Comparison of ENCODE assay signal across 1 cellular context in the genomic region with DNA sequence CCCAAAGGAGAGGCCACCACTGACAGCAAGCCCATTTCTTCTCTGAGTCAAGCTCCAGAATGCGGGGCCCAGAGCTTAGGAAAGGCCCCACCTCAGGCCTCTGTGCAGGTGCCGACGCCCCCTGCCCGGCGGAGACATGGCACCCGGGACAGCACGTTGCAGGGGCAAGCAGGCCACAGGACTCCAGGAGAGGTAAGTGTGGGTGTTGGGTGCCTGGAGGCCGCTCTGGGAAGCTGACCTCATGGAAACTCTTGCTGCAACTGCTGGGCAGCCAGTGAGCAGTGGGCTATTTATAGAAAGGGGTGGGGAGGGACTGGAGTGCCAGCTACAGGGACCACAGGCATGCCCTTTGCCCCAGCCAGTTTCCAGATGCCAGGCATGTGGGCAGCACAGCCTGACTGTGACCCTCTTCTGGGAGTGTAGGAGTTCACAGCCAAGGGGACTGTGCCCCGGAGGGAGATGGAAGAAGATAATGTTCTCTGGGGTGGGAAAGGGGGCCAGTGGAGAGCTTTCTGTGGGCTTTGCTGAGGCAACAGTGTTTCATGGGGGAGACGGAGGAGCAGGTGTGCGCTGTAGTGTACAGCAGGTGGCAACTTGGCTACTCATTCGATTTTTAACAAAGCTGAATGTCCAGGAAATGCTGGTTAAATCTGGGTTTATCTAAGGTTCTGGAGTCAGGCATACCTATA.
TF ChIP-seq lines count a peak whose summit lies in the region.

No MANE protein-coding gene starts in this region.

TF ChIP-seq in GM23338, 12 proteins besides CTCF, POLR2A, EP300 and RAD21 (continued from another document):
- TF ChIP-seq, protein P1, sequence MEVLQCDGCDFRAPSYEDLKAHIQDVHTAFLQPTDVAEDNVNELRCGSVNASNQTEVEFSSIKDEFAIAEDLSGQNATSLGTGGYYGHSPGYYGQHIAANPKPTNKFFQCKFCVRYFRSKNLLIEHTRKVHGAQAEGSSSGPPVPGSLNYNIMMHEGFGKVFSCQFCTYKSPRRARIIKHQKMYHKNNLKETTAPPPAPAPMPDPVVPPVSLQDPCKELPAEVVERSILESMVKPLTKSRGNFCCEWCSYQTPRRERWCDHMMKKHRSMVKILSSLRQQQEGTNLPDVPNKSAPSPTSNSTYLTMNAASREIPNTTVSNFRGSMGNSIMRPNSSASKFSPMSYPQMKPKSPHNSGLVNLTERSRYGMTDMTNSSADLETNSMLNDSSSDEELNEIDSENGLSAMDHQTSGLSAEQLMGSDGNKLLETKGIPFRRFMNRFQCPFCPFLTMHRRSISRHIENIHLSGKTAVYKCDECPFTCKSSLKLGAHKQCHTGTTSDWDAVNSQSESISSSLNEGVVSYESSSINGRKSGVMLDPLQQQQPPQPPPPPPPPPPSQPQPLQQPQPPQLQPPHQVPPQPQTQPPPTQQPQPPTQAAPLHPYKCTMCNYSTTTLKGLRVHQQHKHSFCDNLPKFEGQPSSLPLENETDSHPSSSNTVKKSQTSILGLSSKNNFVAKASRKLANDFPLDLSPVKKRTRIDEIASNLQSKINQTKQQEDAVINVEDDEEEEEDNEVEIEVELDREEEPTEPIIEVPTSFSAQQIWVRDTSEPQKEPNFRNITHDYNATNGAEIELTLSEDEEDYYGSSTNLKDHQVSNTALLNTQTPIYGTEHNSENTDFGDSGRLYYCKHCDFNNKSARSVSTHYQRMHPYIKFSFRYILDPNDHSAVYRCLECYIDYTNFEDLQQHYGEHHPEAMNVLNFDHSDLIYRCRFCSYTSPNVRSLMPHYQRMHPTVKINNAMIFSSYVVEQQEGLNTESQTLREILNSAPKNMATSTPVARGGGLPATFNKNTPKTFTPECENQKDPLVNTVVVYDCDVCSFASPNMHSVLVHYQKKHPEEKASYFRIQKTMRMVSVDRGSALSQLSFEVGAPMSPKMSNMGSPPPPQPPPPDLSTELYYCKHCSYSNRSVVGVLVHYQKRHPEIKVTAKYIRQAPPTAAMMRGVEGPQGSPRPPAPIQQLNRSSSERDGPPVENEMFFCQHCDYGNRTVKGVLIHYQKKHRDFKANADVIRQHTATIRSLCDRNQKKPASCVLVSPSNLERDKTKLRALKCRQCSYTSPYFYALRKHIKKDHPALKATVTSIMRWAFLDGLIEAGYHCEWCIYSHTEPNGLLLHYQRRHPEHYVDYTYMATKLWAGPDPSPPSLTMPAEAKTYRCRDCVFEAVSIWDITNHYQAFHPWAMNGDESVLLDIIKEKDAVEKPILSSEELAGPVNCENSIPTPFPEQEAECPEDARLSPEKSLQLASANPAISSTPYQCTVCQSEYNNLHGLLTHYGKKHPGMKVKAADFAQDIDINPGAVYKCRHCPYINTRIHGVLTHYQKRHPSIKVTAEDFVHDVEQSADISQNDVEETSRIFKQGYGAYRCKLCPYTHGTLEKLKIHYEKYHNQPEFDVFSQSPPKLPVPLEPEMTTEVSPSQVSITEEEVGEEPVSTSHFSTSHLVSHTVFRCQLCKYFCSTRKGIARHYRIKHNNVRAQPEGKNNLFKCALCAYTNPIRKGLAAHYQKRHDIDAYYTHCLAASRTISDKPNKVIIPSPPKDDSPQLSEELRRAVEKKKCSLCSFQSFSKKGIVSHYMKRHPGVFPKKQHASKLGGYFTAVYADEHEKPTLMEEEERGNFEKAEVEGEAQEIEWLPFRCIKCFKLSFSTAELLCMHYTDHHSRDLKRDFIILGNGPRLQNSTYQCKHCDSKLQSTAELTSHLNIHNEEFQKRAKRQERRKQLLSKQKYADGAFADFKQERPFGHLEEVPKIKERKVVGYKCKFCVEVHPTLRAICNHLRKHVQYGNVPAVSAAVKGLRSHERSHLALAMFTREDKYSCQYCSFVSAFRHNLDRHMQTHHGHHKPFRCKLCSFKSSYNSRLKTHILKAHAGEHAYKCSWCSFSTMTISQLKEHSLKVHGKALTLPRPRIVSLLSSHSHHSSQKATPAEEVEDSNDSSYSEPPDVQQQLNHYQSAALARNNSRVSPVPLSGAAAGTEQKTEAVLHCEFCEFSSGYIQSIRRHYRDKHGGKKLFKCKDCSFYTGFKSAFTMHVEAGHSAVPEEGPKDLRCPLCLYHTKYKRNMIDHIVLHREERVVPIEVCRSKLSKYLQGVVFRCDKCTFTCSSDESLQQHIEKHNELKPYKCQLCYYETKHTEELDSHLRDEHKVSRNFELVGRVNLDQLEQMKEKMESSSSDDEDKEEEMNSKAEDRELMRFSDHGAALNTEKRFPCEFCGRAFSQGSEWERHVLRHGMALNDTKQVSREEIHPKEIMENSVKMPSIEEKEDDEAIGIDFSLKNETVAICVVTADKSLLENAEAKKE (CRISPR knock-in tag; IDR thresholded peaks at IDR 0.05) = no peak
- TF ChIP-seq STAT1 (IDR thresholded peaks at IDR 0.05; ENCODE audit: unreplicated experiment) (no peak), JUNB (IDR thresholded peaks at IDR 0.05; ENCODE audit: unreplicated experiment) (no peak), ZNF331 (CRISPR knock-in tag; IDR thresholded peaks at IDR 0.05; ENCODE audit: low read depth) (no peak), EZH2phosphoT487 (IDR thresholded peaks at IDR 0.05; ENCODE audit: unreplicated experiment) (no peak), POLR2AphosphoS5 (IDR thresholded peaks at IDR 0.05; ENCODE audit: low read depth) (no peak), ETS1 (IDR thresholded peaks at IDR 0.05) (no peak), ZNF114 (CRISPR knock-in tag; IDR thresholded peaks at IDR 0.05) (no peak), CREB1 (CRISPR knock-in tag; IDR thresholded peaks at IDR 0.05; ENCODE audit: low read depth) (no peak), EZH2 (IDR thresholded peaks at IDR 0.05; ENCODE audit: low read depth, unreplicated experiment) (no peak)
- TF ChIP-seq, protein P2, sequence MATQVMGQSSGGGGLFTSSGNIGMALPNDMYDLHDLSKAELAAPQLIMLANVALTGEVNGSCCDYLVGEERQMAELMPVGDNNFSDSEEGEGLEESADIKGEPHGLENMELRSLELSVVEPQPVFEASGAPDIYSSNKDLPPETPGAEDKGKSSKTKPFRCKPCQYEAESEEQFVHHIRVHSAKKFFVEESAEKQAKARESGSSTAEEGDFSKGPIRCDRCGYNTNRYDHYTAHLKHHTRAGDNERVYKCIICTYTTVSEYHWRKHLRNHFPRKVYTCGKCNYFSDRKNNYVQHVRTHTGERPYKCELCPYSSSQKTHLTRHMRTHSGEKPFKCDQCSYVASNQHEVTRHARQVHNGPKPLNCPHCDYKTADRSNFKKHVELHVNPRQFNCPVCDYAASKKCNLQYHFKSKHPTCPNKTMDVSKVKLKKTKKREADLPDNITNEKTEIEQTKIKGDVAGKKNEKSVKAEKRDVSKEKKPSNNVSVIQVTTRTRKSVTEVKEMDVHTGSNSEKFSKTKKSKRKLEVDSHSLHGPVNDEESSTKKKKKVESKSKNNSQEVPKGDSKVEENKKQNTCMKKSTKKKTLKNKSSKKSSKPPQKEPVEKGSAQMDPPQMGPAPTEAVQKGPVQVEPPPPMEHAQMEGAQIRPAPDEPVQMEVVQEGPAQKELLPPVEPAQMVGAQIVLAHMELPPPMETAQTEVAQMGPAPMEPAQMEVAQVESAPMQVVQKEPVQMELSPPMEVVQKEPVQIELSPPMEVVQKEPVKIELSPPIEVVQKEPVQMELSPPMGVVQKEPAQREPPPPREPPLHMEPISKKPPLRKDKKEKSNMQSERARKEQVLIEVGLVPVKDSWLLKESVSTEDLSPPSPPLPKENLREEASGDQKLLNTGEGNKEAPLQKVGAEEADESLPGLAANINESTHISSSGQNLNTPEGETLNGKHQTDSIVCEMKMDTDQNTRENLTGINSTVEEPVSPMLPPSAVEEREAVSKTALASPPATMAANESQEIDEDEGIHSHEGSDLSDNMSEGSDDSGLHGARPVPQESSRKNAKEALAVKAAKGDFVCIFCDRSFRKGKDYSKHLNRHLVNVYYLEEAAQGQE (IDR thresholded peaks at IDR 0.05; ENCODE audit: unreplicated experiment) = no peak
